Comparison of ENCODE assay signal across 13 cellular contexts in genomic region chr22:26568207-26568706, GRCh38. TPM values are rescaled to one million over a fixed set of nuclear protein-coding genes. Genes with fewer than 3 reads are reported as not detected.
DNase-seq lines count a peak whose midpoint lies in the region; ATAC-seq and TF ChIP-seq lines count a peak whose summit lies in the region.
"Had no signal": no experiment of that assay in that cellular context is flagged by ENCODE, and none has a peak within 500 bp of the region (broad histone marks: within the 10 kb centered on the region; RNA-seq: fewer than 3 reads in every experiment).

No MANE protein-coding gene starts in this region.

- WGBS in aorta, 2 donors: 75 to 81% methylated on average over 11 of the region's 11 CpGs

- no peaks in the 10 kb centered on the region for H3K36me3 ChIP-seq in aorta (ENCODE audit: control insufficient read depth in 1 of 2, insufficient read depth in 2 of 2, low read length in 1 of 2)

- H3K36me3 Mint-ChIP-seq in endothelial cell (ENCODE audit: low read depth, unreplicated experiment) (peaks cover 29% of the 10 kb centered on the region), nephron (ENCODE audit: low read depth) (no peaks in the 10 kb centered on the region)

- no peaks in the 10 kb centered on the region for H3K27me3 ChIP-seq in aorta (ENCODE audit: control insufficient read depth in 1 of 2, insufficient read depth in 2 of 2, low read length in 1 of 2)

- no peak for ATAC-seq in aorta (ENCODE audit: low FRiP score)
- no peak for ATAC-seq in SK-N-SH treated with all-trans-retinoic acid at 6 μM for 48 hours
- ATAC-seq: mucosa of descending colon had no signal

- H3K4me3 ChIP-seq in aorta (ENCODE audit: low read length in 2 of 2): no peak overlapping the region
- H3K4me3 ChIP-seq: mucosa of descending colon had no signal

- no peaks in the 10 kb centered on the region for H3K9me3 Mint-ChIP-seq in endothelial cell (ENCODE audit: unreplicated experiment)
- H3K9me3 Mint-ChIP-seq in nephron: no peaks in the 10 kb centered on the region
- H3K9me3 Mint-ChIP-seq: T-helper 2 cell treated with Interferon-gamma antibody and Interleukin-4, amounts not matched to agents 5 μg/mL and 100 μg/mL, for 36 hours had no signal

- peak overlapping the region; percentile 98 for H3K27ac Mint-ChIP-seq in endothelial cell (ENCODE audit: unreplicated experiment)
- peak overlapping the region; percentile 62 to 96 (median 69) for H3K27ac Mint-ChIP-seq in nephron
- H3K27ac Mint-ChIP-seq: T-helper 2 cell treated with Interferon-gamma antibody and Interleukin-4, amounts not matched to agents 5 μg/mL and 100 μg/mL, for 36 hours had no signal

- DNase-seq in DMS153 (lab: John Stamatoyannopoulos, UW) (peak; percentile 73), NCI-H146 treated with DMSO at 0.1 percent for 48 hours (lab: John Stamatoyannopoulos, UW; ENCODE audit: unreplicated experiment) (peak; percentile 53), endothelial cell (ENCODE audit: low spot score) (peak; percentile 21), aorta (no peak), GM19240 (ENCODE audit: insufficient read length, low spot score) (no peak), T-helper 2 cell (no peak)
- DNase-seq: mucosa of descending colon, NCI-H82 had no signal

- H3K4me1 Mint-ChIP-seq in endothelial cell (ENCODE audit: unreplicated experiment): peaks cover 49% of the 10 kb centered on the region
- H3K4me1 Mint-ChIP-seq in nephron: peaks cover 12% of the 10 kb centered on the region

- H3K4me3 Mint-ChIP-seq in endothelial cell (ENCODE audit: unreplicated experiment) (peak overlapping the region; percentile 25), nephron (no peak overlapping the region)
- H3K4me3 Mint-ChIP-seq: T-helper 2 cell treated with Interferon-gamma antibody and Interleukin-4, amounts not matched to agents 5 μg/mL and 100 μg/mL, for 36 hours had no signal

- H3K9me3 ChIP-seq in aorta (ENCODE audit: control insufficient read depth, low read length): no peaks in the 10 kb centered on the region
- H3K9me3 ChIP-seq: mucosa of descending colon had no signal

- no peak overlapping the region for H3K27ac ChIP-seq in aorta (ENCODE audit: low read depth in 1 of 2, low read length in 2 of 2)

- TF ChIP-seq CTCF in endothelial cell (IDR thresholded peaks at IDR 0.05; ENCODE audit: unreplicated experiment): no peak
- TF ChIP-seq CTCF in nephron (IDR thresholded peaks at IDR 0.05; ENCODE audit: unreplicated experiment in 3 of 3): no peak

- intact Hi-C loops in aorta (cut with DNase I): no loop called here

- H3K27me3 Mint-ChIP-seq in endothelial cell (ENCODE audit: unreplicated experiment): peaks cover 11% of the 10 kb centered on the region
- no peaks in the 10 kb centered on the region for H3K27me3 Mint-ChIP-seq in nephron (ENCODE audit: low read depth)

- no peaks in the 10 kb centered on the region for H3K4me1 ChIP-seq in aorta (ENCODE audit: control insufficient read depth in 1 of 2, insufficient read depth in 2 of 2, low read length in 2 of 2)

TF ChIP-seq in SK-N-SH treated with all-trans-retinoic acid at 6 μM for 48 hours, 23 proteins besides CTCF, POLR2A, EP300 and RAD21:
- no peak for TF ChIP-seq SNAI2 (CRISPR knock-in tag; IDR thresholded peaks at IDR 0.05)
- no peak for TF ChIP-seq ZNF565 (CRISPR knock-in tag; conservative IDR thresholded peaks at IDR 0.05; ENCODE audit: low read depth)
- no peak for TF ChIP-seq ZFP30 (CRISPR knock-in tag; IDR thresholded peaks at IDR 0.05)
- no peak for TF ChIP-seq ISL1 (CRISPR knock-in tag; IDR thresholded peaks at IDR 0.05)
- no peak for TF ChIP-seq PATZ1 (CRISPR knock-in tag; IDR thresholded peaks at IDR 0.05; ENCODE audit: borderline replicate concordance)
- TF ChIP-seq ZNF8 (CRISPR knock-in tag; IDR thresholded peaks at IDR 0.05): no peak
- no peak for TF ChIP-seq TOX (CRISPR knock-in tag; IDR thresholded peaks at IDR 0.05; ENCODE audit: borderline replicate concordance)

RNA-seq across cellular contexts. Expression of gene TPST2, which starts 21.7 kb away (rescaled TPM):
- total RNA-seq in endothelial cell (ENCODE audit: unreplicated experiment): 59.3 TPM
- total RNA-seq in aorta: 10 to 100 TPM; 26.0 to 26.7 TPM
- 10 to 100 TPM; 10.8 TPM for polyA plus RNA-seq in aorta

RNA-seq across cellular contexts. Expression of gene CRYBB1, which starts 49.6 kb away (rescaled TPM):
- total RNA-seq in endothelial cell (ENCODE audit: unreplicated experiment) (9.5 TPM), aorta (1 to 10 TPM; 1.4 TPM)
- 1 to 10 TPM in 1 of 2 donors, under 1 TPM in 1; 0.43 to 4.4 TPM for polyA plus RNA-seq in aorta
- total RNA-seq: glomerular endothelial cell, LHCN-M2 had no signal

RNA-seq across cellular contexts. Expression of gene CRYBA4, which starts 53.5 kb away (rescaled TPM):
- total RNA-seq in endothelial cell (ENCODE audit: unreplicated experiment) (0.46 TPM), aorta (not detected)
- not detected for polyA plus RNA-seq in aorta
- total RNA-seq: glomerular endothelial cell, LHCN-M2, mucosa of descending colon had no signal

RNA-seq across cellular contexts. Expression of gene TFIP11, which starts 56.0 kb away (rescaled TPM):
- total RNA-seq in endothelial cell (ENCODE audit: unreplicated experiment) (38.6 TPM), aorta (10 to 100 TPM; 24.7 to 27.7 TPM)
- polyA plus RNA-seq in aorta: 10 to 100 TPM in 1 of 2 donors, 1 to 10 TPM in 1; 6.1 to 31.4 TPM

Comparison
In these comparisons a context has a peak if more than half of its experiments do, and no peak if none do; other contexts are left out.
1. DNase-seq: peak in DMS153 (single experiment), NCI-H146 treated with DMSO at 0.1 percent for 48 hours (single experiment) and endothelial cell (single experiment); none in aorta (0 of 2), GM19240 (single experiment) and T-helper 2 cell (0 of 5).